22 cellular contexts compared by ENCODE assay signal in the genomic region with DNA sequence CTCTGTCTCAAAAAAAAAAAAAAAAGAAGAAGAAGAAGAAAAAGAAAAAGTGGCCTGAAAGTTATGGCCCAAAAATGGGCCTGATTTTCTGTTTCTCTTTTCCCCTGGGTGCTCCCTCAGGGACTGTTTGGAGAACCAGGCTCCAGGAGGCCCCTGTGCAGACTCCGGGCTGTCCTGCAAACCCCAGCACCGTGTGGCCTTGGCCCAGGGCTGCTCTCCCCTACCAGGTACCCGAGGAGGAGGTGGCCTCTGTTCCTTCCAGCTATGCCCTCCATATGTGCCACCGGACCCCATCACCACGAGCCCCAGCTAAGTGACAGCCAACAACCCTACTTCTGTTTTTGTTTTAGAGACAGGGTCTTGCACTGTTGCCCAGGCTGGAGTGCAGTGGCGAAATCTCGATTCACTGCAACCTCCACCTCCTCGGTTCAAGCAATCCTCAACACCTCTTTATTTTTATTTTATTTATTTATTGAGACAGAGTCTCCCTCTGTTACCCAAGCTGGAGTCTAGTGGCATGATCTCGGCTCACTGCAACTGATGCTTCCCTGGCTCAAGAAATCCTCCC. TPM values are rescaled to one million over a fixed set of nuclear protein-coding genes. Genes with fewer than 3 reads are reported as not detected.
DNase-seq lines count a peak whose midpoint lies in the region; ATAC-seq and TF ChIP-seq lines count a peak whose summit lies in the region.
"Had no signal": no experiment of that assay in that cellular context is flagged by ENCODE, and none has a peak within 500 bp of the region (broad histone marks: within the 10 kb centered on the region; RNA-seq: fewer than 3 reads in every experiment).

No MANE protein-coding gene starts in this region.

- H3K79me2 ChIP-seq in mesendoderm (ENCODE audit: control insufficient read depth, insufficient read depth, low read length) = no peaks in the 10 kb centered on the region

- H3K9me3 Mint-ChIP-seq in activated T-cell treated with anti-CD3 and anti-CD28 coated beads, Interleukin-2, amount 50 U/mL, for 72 hours = no peaks in the 10 kb centered on the region
- no peaks in the 10 kb centered on the region for H3K9me3 Mint-ChIP-seq in activated T-cell treated with anti-CD3 and anti-CD28 coated beads, Interleukin-2, amount 50 U/mL, for 4 hours
- no peaks in the 10 kb centered on the region for H3K9me3 Mint-ChIP-seq in immature natural killer cell
- no peaks in the 10 kb centered on the region for H3K9me3 Mint-ChIP-seq in stimulated activated memory B cell treated with anti-CD40 and anti-IgM and Interleukin-4, amounts not matched to agents 10 μg/mL and 1 μg/mL and 100 μg/mL, for 72 hours
- H3K9me3 Mint-ChIP-seq: CD4-positive, alpha-beta T cell had no signal

- H2BK120ac ChIP-seq in mesendoderm (ENCODE audit: low read depth, low read length) = no peak overlapping the region

- H3K79me1 ChIP-seq in mesendoderm (ENCODE audit: low read length) = no peaks in the 10 kb centered on the region

- H3K36me3 ChIP-seq in breast epithelium (no peaks in the 10 kb centered on the region), mesendoderm (ENCODE audit: control insufficient read depth, insufficient read depth, low read length) (no peaks in the 10 kb centered on the region)

- ATAC-seq in activated T-cell treated with anti-CD3 and anti-CD28 coated beads, Interleukin-2, amount 50 U/mL, for 72 hours (replicated peaks in 1 of 2) = no peak
- no peak for ATAC-seq in activated T-cell treated with anti-CD3 and anti-CD28 coated beads, Interleukin-2, amount 50 U/mL, for 4 hours
- no peak for ATAC-seq in stimulated activated memory B cell treated with anti-CD40 and anti-IgM and Interleukin-4, amounts not matched to agents 10 μg/mL and 1 μg/mL and 100 μg/mL, for 72 hours
- no peak for ATAC-seq in HG02973 (IDR thresholded peaks at IDR 0.05; ENCODE audit: unreplicated experiment)
- ATAC-seq: Panc1, SK-N-SH treated with all-trans-retinoic acid at 6 μM for 48 hours had no signal

- TF ChIP-seq CTCF in RWPE1 (conservative IDR thresholded peaks at IDR 0.05; ENCODE audit: low read depth) (no peak), breast epithelium (IDR thresholded peaks at IDR 0.05) (no peak)

- peak overlapping the region; percentile 19 for H3K27ac Mint-ChIP-seq in activated T-cell treated with anti-CD3 and anti-CD28 coated beads, Interleukin-2, amount 50 U/mL, for 72 hours
- H3K27ac Mint-ChIP-seq in immature natural killer cell = peak overlapping the region in 4 of 6 donors; percentile 10 to 53 (median 41)
- peak overlapping the region; percentile 33 for H3K27ac Mint-ChIP-seq in stimulated activated memory B cell treated with anti-CD40 and anti-IgM and Interleukin-4, amounts not matched to agents 10 μg/mL and 1 μg/mL and 100 μg/mL, for 72 hours
- H3K27ac Mint-ChIP-seq: CD4-positive, alpha-beta T cell had no signal

- no peak for TF ChIP-seq POLR2A in breast epithelium (IDR thresholded peaks at IDR 0.05)

- CTCF ChIA-PET in RWPE1 (lab: Yijun Ruan, JAX) = interaction anchor here (0.6 to 1.6 kb wide), 2 partner anchors 11 to 180 kb away, joined by 4 to 9 read pairs; no protein-coding TSS in a partner anchor

- H3K36me3 Mint-ChIP-seq in activated T-cell treated with anti-CD3 and anti-CD28 coated beads, Interleukin-2, amount 50 U/mL, for 72 hours (ENCODE audit: insufficient read depth in 2 of 2) = no peaks in the 10 kb centered on the region
- H3K36me3 Mint-ChIP-seq in activated T-cell treated with anti-CD3 and anti-CD28 coated beads, Interleukin-2, amount 50 U/mL, for 4 hours (ENCODE audit: insufficient read depth) = no peaks in the 10 kb centered on the region
- H3K36me3 Mint-ChIP-seq in immature natural killer cell = no peaks in the 10 kb centered on the region
- no peaks in the 10 kb centered on the region for H3K36me3 Mint-ChIP-seq in stimulated activated memory B cell treated with anti-CD40 and anti-IgM and Interleukin-4, amounts not matched to agents 10 μg/mL and 1 μg/mL and 100 μg/mL, for 72 hours

- H3K27ac ChIP-seq in RWPE1 (peak overlapping the region; percentile 76), breast epithelium (no peak overlapping the region), mesendoderm (ENCODE audit: low read depth, low read length) (no peak overlapping the region)

- no peak overlapping the region for H3K4ac ChIP-seq in mesendoderm (ENCODE audit: low read depth, low read length)

- H3K23ac ChIP-seq in mesendoderm (ENCODE audit: low read length) = no peak overlapping the region

- no peak for DNase-seq in activated T-cell treated with anti-CD3 and anti-CD28 coated beads, Interleukin-2, amount 50 U/mL, for 72 hours
- DNase-seq in activated T-cell treated with anti-CD3 and anti-CD28 coated beads, Interleukin-2, amount 50 U/mL, for 4 hours = no peak
- DNase-seq in RWPE1 (ENCODE audit: low spot score) (no peak), immature natural killer cell (no peak), breast epithelium (ENCODE audit: low spot score in 2 of 2) (no peak), mesendoderm (no peak)
- DNase-seq: AML-193; Caco-2; CD4-positive, alpha-beta T cell; DMS 273 treated with DMSO at 0.1 percent for 48 hours; DMS79 treated with DMSO at 0.1 percent for 48 hours; MV-4-11; NCI-H1105 treated with DMSO at 0.1 percent for 48 hours; NCI-H2029 treated with DMSO at 0.1 percent for 48 hours; NCI-H226; NCI-H510A treated with DMSO at 0.1 percent for 48 hours; NCI-H748 treated with DMSO at 0.1 percent for 48 hours; NK-92 treated with Interleukin-12 subunit alpha and Interleukin-12 subunit beta, amount 100 ng/mL, for 24 hours had no signal

- H2AK5ac ChIP-seq in mesendoderm (ENCODE audit: low read length) = no peak overlapping the region

- H3K4me1 Mint-ChIP-seq in activated T-cell treated with anti-CD3 and anti-CD28 coated beads, Interleukin-2, amount 50 U/mL, for 72 hours (ENCODE audit: low read depth) = peaks cover 16% of the 10 kb centered on the region
- peaks cover 25% of the 10 kb centered on the region for H3K4me1 Mint-ChIP-seq in activated T-cell treated with anti-CD3 and anti-CD28 coated beads, Interleukin-2, amount 50 U/mL, for 4 hours (ENCODE audit: low read depth)
- peaks cover 15 to 31% of the 10 kb centered on the region in 2 donors for H3K4me1 Mint-ChIP-seq in immature natural killer cell
- H3K4me1 Mint-ChIP-seq in stimulated activated memory B cell treated with anti-CD40 and anti-IgM and Interleukin-4, amounts not matched to agents 10 μg/mL and 1 μg/mL and 100 μg/mL, for 72 hours = peaks cover 56% of the 10 kb centered on the region

- no peaks in the 10 kb centered on the region for H3K27me3 Mint-ChIP-seq in activated T-cell treated with anti-CD3 and anti-CD28 coated beads, Interleukin-2, amount 50 U/mL, for 72 hours (ENCODE audit: low read depth)
- H3K27me3 Mint-ChIP-seq in activated T-cell treated with anti-CD3 and anti-CD28 coated beads, Interleukin-2, amount 50 U/mL, for 4 hours (ENCODE audit: low read depth) = no peaks in the 10 kb centered on the region
- peaks cover 2% of the 10 kb centered on the region in 3 donors for H3K27me3 Mint-ChIP-seq in immature natural killer cell (ENCODE audit: low read depth in 3 of 3)
- H3K27me3 Mint-ChIP-seq in stimulated activated memory B cell treated with anti-CD40 and anti-IgM and Interleukin-4, amounts not matched to agents 10 μg/mL and 1 μg/mL and 100 μg/mL, for 72 hours = no peaks in the 10 kb centered on the region
- H3K27me3 Mint-ChIP-seq: CD4-positive, alpha-beta T cell had no signal

- H3K4me1 ChIP-seq in breast epithelium = peaks cover 4 to 5% of the 10 kb centered on the region in 2 donors
- peaks cover 1% of the 10 kb centered on the region for H3K4me1 ChIP-seq in mesendoderm (ENCODE audit: control insufficient read depth, low read depth, low read length)

- H3K9me3 ChIP-seq in breast epithelium = no peaks in the 10 kb centered on the region
- H3K9me3 ChIP-seq: Caco-2 had no signal

- H2BK5ac ChIP-seq in mesendoderm (ENCODE audit: low read length) = no peak overlapping the region

- POLR2A ChIA-PET in RWPE1 (lab: Yijun Ruan, JAX; ENCODE audit: low non-redundant PET) = no interaction called here

- no peak overlapping the region for H4K5ac ChIP-seq in mesendoderm (ENCODE audit: low read length)

- H3K4me3 ChIP-seq in breast epithelium = no peak overlapping the region
- no peak overlapping the region for H3K4me3 ChIP-seq in mesendoderm (ENCODE audit: low read length)

- no peak overlapping the region for H2BK15ac ChIP-seq in mesendoderm (replicated peaks; ENCODE audit: low read depth)

- no peak overlapping the region for H3K18ac ChIP-seq in mesendoderm (ENCODE audit: low read length)

- no peak overlapping the region for H4K8ac ChIP-seq in mesendoderm (ENCODE audit: low read depth, low read length)

- no peak overlapping the region for H3K4me3 Mint-ChIP-seq in activated T-cell treated with anti-CD3 and anti-CD28 coated beads, Interleukin-2, amount 50 U/mL, for 72 hours
- no peak overlapping the region for H3K4me3 Mint-ChIP-seq in activated T-cell treated with anti-CD3 and anti-CD28 coated beads, Interleukin-2, amount 50 U/mL, for 4 hours
- no peak overlapping the region for H3K4me3 Mint-ChIP-seq in immature natural killer cell
- no peak overlapping the region for H3K4me3 Mint-ChIP-seq in stimulated activated memory B cell treated with anti-CD40 and anti-IgM and Interleukin-4, amounts not matched to agents 10 μg/mL and 1 μg/mL and 100 μg/mL, for 72 hours
- H3K4me3 Mint-ChIP-seq: CD4-positive, alpha-beta T cell had no signal

- H3K9ac ChIP-seq in mesendoderm (ENCODE audit: low read length) = no peak overlapping the region

- H3K27me3 ChIP-seq in breast epithelium (no peaks in the 10 kb centered on the region), mesendoderm (ENCODE audit: insufficient read depth, low read length, poor library complexity) (no peaks in the 10 kb centered on the region)

- intact Hi-C loops in breast epithelium (cut with DNase I; ENCODE audit: low total_unique reads) = no loop called here

- no CpG with 5 or more reads among the region's 9 CpGs for WGBS in mesendoderm (ENCODE audit: extremely low coverage, insufficient coverage, low lambda C conversion rate)

- H3K56ac ChIP-seq in mesendoderm (ENCODE audit: low read length) = no peak overlapping the region

- no peak overlapping the region for H3K4me2 ChIP-seq in mesendoderm (ENCODE audit: low read length)

RNA-seq across cellular contexts. Expression of gene FAAP20, which starts 7.5 kb away (rescaled TPM):
- total RNA-seq in activated T-cell treated with anti-CD3 and anti-CD28 coated beads, Interleukin-2, amount 50 U/mL, for 72 hours = 10 to 100 TPM; 74.6 to 80.4 TPM
- 10 to 100 TPM; 67.8 to 82.3 (median 69.9) TPM for total RNA-seq in activated T-cell treated with anti-CD3 and anti-CD28 coated beads, Interleukin-2, amount 50 U/mL, for 4 hours
- polyA plus RNA-seq in immature natural killer cell = 10 to 100 TPM; 56.7 to 99.6 (median 79.2) TPM
- total RNA-seq in breast epithelium = 10 to 100 TPM; 28.6 to 33.1 (median 29.9) TPM
- polyA plus RNA-seq in mesendoderm (2013, experiment 1 of 2) = 85.8 TPM
- polyA plus RNA-seq in mesendoderm (2013, experiment 2 of 2) = 84.4 TPM

RNA-seq across cellular contexts. Expression of gene SKI, which starts 26.0 kb away (rescaled TPM):
- 10 to 100 TPM; 28.5 to 32.3 TPM for total RNA-seq in activated T-cell treated with anti-CD3 and anti-CD28 coated beads, Interleukin-2, amount 50 U/mL, for 72 hours
- total RNA-seq in activated T-cell treated with anti-CD3 and anti-CD28 coated beads, Interleukin-2, amount 50 U/mL, for 4 hours = 10 to 100 TPM; 43.8 to 45.2 (median 44.7) TPM
- polyA plus RNA-seq in immature natural killer cell = 1 to 10 TPM in 1 of 3 donors, under 1 TPM in 1, not detected in 1; 0.87 to 1.0 TPM
- 10 to 100 TPM; 22.1 to 33.8 (median 26.7) TPM for total RNA-seq in breast epithelium
- polyA plus RNA-seq in mesendoderm (2013, experiment 1 of 2) = 48.1 TPM
- polyA plus RNA-seq in mesendoderm (2013, experiment 2 of 2) = 51.1 TPM
